In genomic region chr6:103139377-103139776, GRCh38 we compare ENCODE assay signal across 27 cellular contexts.
"Had no signal": no experiment of that assay in that cellular context is flagged by ENCODE, and none has a peak within 500 bp of the region (broad histone marks: within the 10 kb centered on the region; RNA-seq: fewer than 3 reads in every experiment).

No MANE protein-coding gene starts in this region.

- H3K9me3 Mint-ChIP-seq: activated CD4-positive, alpha-beta T cell treated with anti-CD3 and anti-CD28 coated beads, Interleukin-2, amount 10 ng/mL, durations not matched to agents 24 days and 14 days; activated CD8-positive, alpha-beta T cell treated with anti-CD3 and anti-CD28 coated beads for 36 hours; activated naive CD4-positive, alpha-beta T cell treated with anti-CD3 and anti-CD28 coated beads, Interleukin-2, amount 50 U/mL, for 24 hours; activated T-helper 2 cell treated with anti-CD3 and anti-CD28 coated beads, Interferon-gamma antibody, Interleukin-2, Interleukin-4, amounts not matched to agents 10 μg/mL and 5 μg/mL and 100 μg/mL, durations not matched to agents 14 hours and 24 hours and 36 hours; brain; T-helper 1 cell treated with Interleukin-12 subunit alpha and Interleukin-12 subunit beta and Interleukin-4 antibody, amounts not matched to agents 30 μg/mL and 1 μg/mL, for 36 hours; T-helper 2 cell treated with Interferon-gamma antibody and Interleukin-4, amounts not matched to agents 5 μg/mL and 100 μg/mL, for 36 hours had no signal

- H3K27ac ChIP-seq: SJSA1 had no signal

- H3K36me3 ChIP-seq: MG63, SJSA1 had no signal

- H3K27ac Mint-ChIP-seq: activated CD4-positive, alpha-beta T cell treated with anti-CD3 and anti-CD28 coated beads, Interleukin-2, amount 10 ng/mL, durations not matched to agents 24 days and 14 days; activated CD8-positive, alpha-beta T cell treated with anti-CD3 and anti-CD28 coated beads for 36 hours; activated naive CD4-positive, alpha-beta T cell treated with anti-CD3 and anti-CD28 coated beads, Interleukin-2, amount 50 U/mL, for 24 hours; activated T-cell treated with anti-CD3 and anti-CD28 coated beads, Interleukin-2, amount 50 U/mL, for 24 hours; activated T-helper 2 cell treated with anti-CD3 and anti-CD28 coated beads, Interferon-gamma antibody, Interleukin-2, Interleukin-4, amounts not matched to agents 10 μg/mL and 5 μg/mL and 100 μg/mL, durations not matched to agents 14 hours and 24 hours and 36 hours; brain; T-helper 1 cell treated with Interleukin-12 subunit alpha and Interleukin-12 subunit beta and Interleukin-4 antibody, amounts not matched to agents 30 μg/mL and 1 μg/mL, for 36 hours; T-helper 2 cell treated with Interferon-gamma antibody and Interleukin-4, amounts not matched to agents 5 μg/mL and 100 μg/mL, for 36 hours had no signal

- DNase-seq: activated CD4-positive, alpha-beta T cell treated with anti-CD3 and anti-CD28 coated beads, Interleukin-2, amount 10 ng/mL, durations not matched to agents 24 days and 14 days; activated CD4-positive, alpha-beta T cell treated with anti-CD3 and anti-CD28 coated beads, Interleukin-2, amount 50 U/mL, for 4 hours; activated CD8-positive, alpha-beta T cell treated with anti-CD3 and anti-CD28 coated beads for 36 hours; activated gamma-delta T cell; activated naive CD4-positive, alpha-beta T cell treated with Interleukin-2 at 50 U/mL for 16 hours; activated T-cell treated with anti-CD3 and anti-CD28 coated beads, Interleukin-2, amount 50 U/mL, for 24 hours; anterior cingulate cortex; Kasumi-1; KG1; MG63; NCI-H1048; NCI-H1105 treated with DMSO at 0.1 percent for 48 hours; NCI-H1436; NCI-H1694 treated with DMSO at 0.1 percent for 48 hours; NCI-H2029; NCI-H345; NCI-H524 treated with DMSO at 0.1 percent for 48 hours; NK-92 treated with Interleukin-12 subunit alpha and Interleukin-12 subunit beta, amount 100 ng/mL, for 24 hours; OCI-M1; SHP77 treated with DMSO at 0.1 percent for 48 hours; SK-N-SH had no signal

- H3K4me1 ChIP-seq: SJSA1 had no signal

- H3K27me3 Mint-ChIP-seq: activated CD4-positive, alpha-beta T cell treated with anti-CD3 and anti-CD28 coated beads, Interleukin-2, amount 10 ng/mL, durations not matched to agents 24 days and 14 days; activated CD8-positive, alpha-beta T cell treated with anti-CD3 and anti-CD28 coated beads for 36 hours; activated naive CD4-positive, alpha-beta T cell treated with anti-CD3 and anti-CD28 coated beads, Interleukin-2, amount 50 U/mL, for 24 hours; activated T-cell treated with anti-CD3 and anti-CD28 coated beads, Interleukin-2, amount 50 U/mL, for 24 hours; brain had no signal

- H3K4me3 ChIP-seq: MG63, SJSA1 had no signal

- H3K36me3 Mint-ChIP-seq: activated naive CD4-positive, alpha-beta T cell treated with anti-CD3 and anti-CD28 coated beads, Interleukin-2, amount 50 U/mL, for 24 hours; brain had no signal

- H3K4me3 Mint-ChIP-seq: activated CD4-positive, alpha-beta T cell treated with anti-CD3 and anti-CD28 coated beads, Interleukin-2, amount 10 ng/mL, durations not matched to agents 24 days and 14 days; activated CD8-positive, alpha-beta T cell treated with anti-CD3 and anti-CD28 coated beads for 36 hours; activated naive CD4-positive, alpha-beta T cell treated with anti-CD3 and anti-CD28 coated beads, Interleukin-2, amount 50 U/mL, for 24 hours; activated T-cell treated with anti-CD3 and anti-CD28 coated beads, Interleukin-2, amount 50 U/mL, for 24 hours; brain; T-helper 1 cell treated with Interleukin-12 subunit alpha and Interleukin-12 subunit beta and Interleukin-4 antibody, amounts not matched to agents 30 μg/mL and 1 μg/mL, for 36 hours; T-helper 2 cell treated with Interferon-gamma antibody and Interleukin-4, amounts not matched to agents 5 μg/mL and 100 μg/mL, for 36 hours had no signal

- H3K27me3 ChIP-seq: MG63, SJSA1 had no signal

- ATAC-seq: activated CD8-positive, alpha-beta T cell treated with anti-CD3 and anti-CD28 coated beads for 36 hours had no signal

- H3K4me1 Mint-ChIP-seq: activated CD4-positive, alpha-beta T cell treated with anti-CD3 and anti-CD28 coated beads, Interleukin-2, amount 10 ng/mL, durations not matched to agents 24 days and 14 days; activated naive CD4-positive, alpha-beta T cell treated with anti-CD3 and anti-CD28 coated beads, Interleukin-2, amount 50 U/mL, for 24 hours; brain had no signal

- H3K9me3 ChIP-seq: MG63, SJSA1, SK-N-SH had no signal
